13 cellular contexts compared by ENCODE assay signal in genomic region chrX:152907084-152907651, GRCh38. TPM values are rescaled to one million over a fixed set of nuclear protein-coding genes. Genes with fewer than 3 reads are reported as not detected.
DNase-seq lines count a peak whose midpoint lies in the region; ATAC-seq and TF ChIP-seq lines count a peak whose summit lies in the region.
"Had no signal": no experiment of that assay in that cellular context is flagged by ENCODE, and none has a peak within 500 bp of the region (broad histone marks: within the 10 kb centered on the region; RNA-seq: fewer than 3 reads in every experiment).

No MANE protein-coding gene starts in this region.

- no peak overlapping the region for H3K27ac Mint-ChIP-seq in activated T-cell treated with anti-CD3 and anti-CD28 coated beads, Interleukin-2, amount 50 U/mL, for 72 hours

- ATAC-seq in HG02610 (IDR thresholded peaks at IDR 0.05; ENCODE audit: unreplicated experiment): no peak
- no peak for ATAC-seq in activated T-cell treated with anti-CD3 and anti-CD28 coated beads, Interleukin-2, amount 50 U/mL, for 72 hours (replicated peaks in 1 of 2)
- ATAC-seq: activated CD4-positive, CD25-positive, alpha-beta regulatory T cell treated with anti-CD3 and anti-CD28 coated beads, Interleukin-2, amount 50 U/mL, for 24 hours; mucosa of descending colon had no signal

- peaks cover 16% of the 10 kb centered on the region for H3K27me3 Mint-ChIP-seq in activated T-cell treated with anti-CD3 and anti-CD28 coated beads, Interleukin-2, amount 50 U/mL, for 72 hours (ENCODE audit: low read depth)

- H3K9me3 Mint-ChIP-seq in activated T-cell treated with anti-CD3 and anti-CD28 coated beads, Interleukin-2, amount 50 U/mL, for 72 hours: no peaks in the 10 kb centered on the region

- H3K4me1 ChIP-seq in fibroblast of lung (ENCODE audit: control insufficient read depth, extremely low read depth, insufficient read depth, low read length) (peaks cover 2% of the 10 kb centered on the region), neuronal stem cell (ENCODE audit: control insufficient read depth in 2 of 2, insufficient read depth in 1 of 2, low read depth in 1 of 2, low read length in 2 of 2) (peaks cover 12 to 16% of the 10 kb centered on the region in 2 donors)

- H3K9me3 ChIP-seq in fibroblast of lung (ENCODE audit: control insufficient read depth, insufficient read depth, low read depth, low read length) (no peaks in the 10 kb centered on the region), neuronal stem cell (replicated peaks in 1 of 2; ENCODE audit: control insufficient read depth in 2 of 2, insufficient read depth in 1 of 2, low read depth in 1 of 2, low read length in 2 of 2) (no peaks in the 10 kb centered on the region)
- H3K9me3 ChIP-seq: mucosa of descending colon had no signal

- no peak overlapping the region for H2AK5ac ChIP-seq in neuronal stem cell (ENCODE audit: low read depth, low read length)

- peak; percentile 47 for DNase-seq in G401 (ENCODE audit: low spot score)
- peak; percentile 80 for DNase-seq in NCI-H748 (lab: John Stamatoyannopoulos, UW; ENCODE audit: unreplicated experiment)
- DNase-seq in fibroblast of lung (ENCODE audit: low read depth in 2 of 2): peak; percentile 42 to 93
- peak; percentile 27 for DNase-seq in neuronal stem cell (ENCODE audit: low spot score)
- no peak for DNase-seq in DMS79 (lab: John Stamatoyannopoulos, UW)
- no peak for DNase-seq in activated T-cell treated with anti-CD3 and anti-CD28 coated beads, Interleukin-2, amount 50 U/mL, for 72 hours
- no peak for DNase-seq in activated CD4-positive, alpha-beta T cell treated with anti-CD3 and anti-CD28 coated beads, Interleukin-2, amount 50 U/mL, for 4 hours
- DNase-seq: activated gamma-delta T cell, NCI-H1436 had no signal

- H2BK12ac ChIP-seq in neuronal stem cell (ENCODE audit: low read length): peak overlapping the region; percentile 22

- H3K14ac ChIP-seq in neuronal stem cell (ENCODE audit: low read length): no peak overlapping the region

- no peak overlapping the region for H3K23ac ChIP-seq in neuronal stem cell (ENCODE audit: low read depth, low read length, poor library complexity)

- H3K4me2 ChIP-seq in fibroblast of lung (ENCODE audit: extremely low read depth, insufficient read depth, low read length) (no peak overlapping the region), neuronal stem cell (ENCODE audit: insufficient read depth, low read length, poor library complexity, severe bottlenecking) (peak overlapping the region; percentile 47)

- H4K8ac ChIP-seq in neuronal stem cell (ENCODE audit: low read depth, low read length): peak overlapping the region; percentile 65

- H4K20me1 ChIP-seq in fibroblast of lung (ENCODE audit: control insufficient read depth, extremely low read depth, insufficient read depth, low read length): no peaks in the 10 kb centered on the region

- no peak overlapping the region for H2BK120ac ChIP-seq in neuronal stem cell (ENCODE audit: low read depth, low read length)

- H3K4me3 ChIP-seq in fibroblast of lung (replicated peaks in 1 of 4; ENCODE audit: control extremely low read depth in 1 of 4, insufficient read depth in 1 of 4, low read depth in 3 of 4, low read length in 4 of 4) (no peak overlapping the region), neuronal stem cell (ENCODE audit: low read length in 2 of 2) (peak overlapping the region; percentile 37 to 47)
- H3K4me3 ChIP-seq: coronary artery, mucosa of descending colon had no signal

- H3K4me1 Mint-ChIP-seq in activated T-cell treated with anti-CD3 and anti-CD28 coated beads, Interleukin-2, amount 50 U/mL, for 72 hours (ENCODE audit: low read depth): no peaks in the 10 kb centered on the region

- H3K9ac ChIP-seq in fibroblast of lung (ENCODE audit: insufficient read depth, low read length) (no peak overlapping the region), neuronal stem cell (ENCODE audit: low read depth, low read length, poor library complexity) (no peak overlapping the region)

- peak overlapping the region; percentile 90 for H3K18ac ChIP-seq in neuronal stem cell (ENCODE audit: low read length)

- H3K4ac ChIP-seq in neuronal stem cell (ENCODE audit: low read length): peak overlapping the region; percentile 76

- H3K27me3 ChIP-seq in fibroblast of lung (ENCODE audit: control insufficient read depth, insufficient read depth, low read length): no peaks in the 10 kb centered on the region
- peaks cover 0 to 13% (median 0%) of the 10 kb centered on the region in 3 experiments for H3K27me3 ChIP-seq in neuronal stem cell (ENCODE audit: control insufficient read depth in 3 of 3, insufficient read depth in 3 of 3, low read depth in 1 of 3, low read length in 3 of 3)

- H3K27ac ChIP-seq in fibroblast of lung (ENCODE audit: insufficient read depth, low read length) (no peak overlapping the region), neuronal stem cell (replicated peaks; ENCODE audit: low read length) (peak overlapping the region; percentile 30)
- H3K27ac ChIP-seq: coronary artery had no signal

- H3K79me1 ChIP-seq in neuronal stem cell (ENCODE audit: low read depth, low read length): peaks cover 5% of the 10 kb centered on the region

- in situ Hi-C loops in G401 (cut with HindIII; ENCODE audit: low sequenced_read_pairs): no loop called here

- H2AFZ ChIP-seq in fibroblast of lung (ENCODE audit: low read length) (no peak overlapping the region), neuronal stem cell (ENCODE audit: low read length) (peak overlapping the region; percentile 90)

- H2BK15ac ChIP-seq in neuronal stem cell (ENCODE audit: low read length): peak overlapping the region; percentile 67

- no peak overlapping the region for H4K91ac ChIP-seq in neuronal stem cell (ENCODE audit: low read depth, low read length, poor library complexity)

- no peak overlapping the region for H2BK5ac ChIP-seq in neuronal stem cell (ENCODE audit: low read length)

- H3K36me3 ChIP-seq in fibroblast of lung (ENCODE audit: control insufficient read depth, insufficient read depth, low read length) (no peaks in the 10 kb centered on the region), neuronal stem cell (replicated peaks in 1 of 2; ENCODE audit: control insufficient read depth in 2 of 2, insufficient read depth in 2 of 2, low read length in 2 of 2) (no peaks in the 10 kb centered on the region)

- H3K36me3 Mint-ChIP-seq in activated T-cell treated with anti-CD3 and anti-CD28 coated beads, Interleukin-2, amount 50 U/mL, for 72 hours (ENCODE audit: insufficient read depth in 2 of 2): no peaks in the 10 kb centered on the region

- WGBS in neuronal stem cell (ENCODE audit: extremely low coverage in 2 of 2, insufficient read length in 2 of 2, insufficient replicate concordance in 1 of 2), 2 donors: no CpG with 5 or more reads among the region's 17 CpGs

- no peak for TF ChIP-seq CTCF in fibroblast of lung (conservative IDR thresholded peaks at IDR 0.05 in 1 of 2, IDR thresholded peaks at IDR 0.05 in 1 of 2; ENCODE audit: low read depth in 1 of 2, low read length in 2 of 2)

- H3K4me3 Mint-ChIP-seq in activated T-cell treated with anti-CD3 and anti-CD28 coated beads, Interleukin-2, amount 50 U/mL, for 72 hours: no peak overlapping the region

- H3K79me2 ChIP-seq in fibroblast of lung (ENCODE audit: control insufficient read depth, insufficient read depth, low read length): no peaks in the 10 kb centered on the region

RNA-seq across cellular contexts. Expression of gene ZNF185, which starts 9.3 kb away (rescaled TPM):
- 0.43 TPM in 1 of 2 replicates, not detected in the other for total RNA-seq in G401 (2014; rRNA removed; shearing (Covaris generic))
- 0.66 and 1.0 TPM in 2 replicates for total RNA-seq in fibroblast of lung
- polyA plus RNA-seq in fibroblast of lung: 2.3 and 4.2 TPM in 2 replicates
- 1.2 and 2.8 TPM in 2 replicates for polyA plus RNA-seq in fibroblast of lung (2012)
- 0.19 and 3.5 TPM in 2 replicates for polyA minus RNA-seq in fibroblast of lung (ENCODE audit: low replicate concordance)
- 13.2 TPM for polyA plus RNA-seq in neuronal stem cell (2013, experiment 1 of 2)
- 13.2 TPM for polyA plus RNA-seq in neuronal stem cell (2013, experiment 2 of 2)
- 1 to 10 TPM; 3.8 to 5.2 TPM for total RNA-seq in activated T-cell treated with anti-CD3 and anti-CD28 coated beads, Interleukin-2, amount 50 U/mL, for 72 hours

Comparison
In these comparisons a context has a peak if more than half of its experiments do, and no peak if none do; other contexts are left out.
1. DNase-seq: peak in G401 (single experiment), NCI-H748 (single experiment), fibroblast of lung (2 of 2) and neuronal stem cell (single experiment); none in DMS79 (single experiment), activated T-cell treated with anti-CD3 and anti-CD28 coated beads, Interleukin-2, amount 50 U/mL, for 72 hours (0 of 2) and activated CD4-positive, alpha-beta T cell treated with anti-CD3 and anti-CD28 coated beads, Interleukin-2, amount 50 U/mL, for 4 hours (0 of 2).
2. H3K4me3 ChIP-seq: peak in neuronal stem cell (2 of 2); none in fibroblast of lung (0 of 4).